Comparison of ENCODE assay signal across 17 cellular contexts in the genomic region with DNA sequence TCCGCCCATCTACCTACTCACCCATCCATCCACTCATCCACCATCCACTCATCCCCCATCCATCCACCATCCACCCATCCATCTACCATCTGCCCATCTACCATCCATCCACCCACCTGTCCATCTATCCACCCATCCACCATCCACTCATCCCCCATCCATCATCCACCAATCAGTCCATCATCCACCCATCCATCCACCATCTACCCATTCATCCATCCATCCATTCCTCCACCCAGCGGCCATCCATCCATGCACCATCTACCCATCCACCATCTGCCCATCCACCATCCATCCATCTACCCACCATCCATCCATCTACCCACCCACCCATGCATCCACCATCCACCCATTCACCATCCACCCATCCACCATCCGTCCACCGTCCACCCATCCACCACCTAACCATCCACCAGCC. TPM values are rescaled to one million over a fixed set of nuclear protein-coding genes. Genes with fewer than 3 reads are reported as not detected.
DNase-seq lines count a peak whose midpoint lies in the region; ATAC-seq, FAIRE-seq and TF ChIP-seq lines count a peak whose summit lies in the region.
"Had no signal": no experiment of that assay in that cellular context is flagged by ENCODE, and none has a peak within 500 bp of the region (broad histone marks: within the 10 kb centered on the region; RNA-seq: fewer than 3 reads in every experiment).

No MANE protein-coding gene starts in this region.

- H4K8ac ChIP-seq in H1 (ENCODE audit: extremely low read depth, insufficient read depth, low read length), result no peak overlapping the region

- no peak for TF ChIP-seq EP300 in H1 (IDR thresholded peaks at IDR 0.05; ENCODE audit: borderline replicate concordance in 1 of 2, low read depth in 2 of 2, low read length in 2 of 2)
- TF ChIP-seq EP300 in stomach (IDR thresholded peaks at IDR 0.05), result no peak

- 0 out of 2 replicates have a peak overlapping the region, but pooled peaks have one; percentile 72 for H2BK12ac ChIP-seq in H1 (ENCODE audit: low read depth, low read length)

- peak overlapping the region; percentile 70 for H3K56ac ChIP-seq in H1 (replicated peaks; ENCODE audit: insufficient read length, low read depth, low read length)

- H3K14ac ChIP-seq in H1 (ENCODE audit: insufficient read length), result no peak overlapping the region

- H3K4me2 ChIP-seq in H1 (ENCODE audit: insufficient read depth in 1 of 2, low read depth in 2 of 2, low read length in 2 of 2), result no peak overlapping the region
- H3K4me2 ChIP-seq: SK-N-SH had no signal

- POLR2A ChIA-PET in H1 (lab: Charles Lee; ENCODE audit: partially characterized antibody), result interaction anchor here (0.6 to 5.1 kb wide), 2 partner anchors 9 to 14 kb away, joined by 3 to 72 read pairs; a partner anchor contains a TSS

- no peaks in the 10 kb centered on the region for H3K9me3 Mint-ChIP-seq in activated CD8-positive, alpha-beta memory T cell treated with anti-CD3 and anti-CD28 coated beads, Interleukin-2, amount 10 ng/mL, durations not matched to agents 7 days and 5 days (ENCODE audit: low read depth)
- H3K9me3 Mint-ChIP-seq in activated T-helper 1 cell treated with anti-CD3 and anti-CD28 coated beads, Interleukin-12 subunit alpha, Interleukin-12 subunit beta, Interleukin-2, Interleukin-4 antibody, amounts not matched to agents 30 ng/mL and 10 ng/mL and 1 ng/mL, durations not matched to agents 14 hours and 24 hours and 36 hours, result peaks cover 6% of the 10 kb centered on the region
- H3K9me3 Mint-ChIP-seq: activated naive CD4-positive, alpha-beta T cell treated with anti-CD3 and anti-CD28 coated beads, Interleukin-2, amount 10 ng/mL, durations not matched to agents 7 days and 5 days; type B pancreatic cell had no signal

- peak overlapping the region; percentile 34 for H4K91ac ChIP-seq in H1 (replicated peaks; ENCODE audit: insufficient read length, low read length)

- no peak for TF ChIP-seq POLR2A in H1 (IDR thresholded peaks at IDR 0.05; ENCODE audit: control extremely low read depth in 1 of 2, low read depth in 2 of 2, low read length in 2 of 2)
- no peak for TF ChIP-seq POLR2A in stomach (IDR thresholded peaks at IDR 0.05)

- no peak overlapping the region for H3K9ac ChIP-seq in H1 (replicated peaks in 1 of 4; ENCODE audit: extremely low read depth in 1 of 4, low read depth in 3 of 4, low read length in 3 of 4)
- H3K9ac ChIP-seq: SK-N-SH had no signal

- no peak for FAIRE-seq in H1 (lab: Jason Lieb, UNC)
- FAIRE-seq: TTC549 had no signal

- H3K27me3 Mint-ChIP-seq in activated CD8-positive, alpha-beta memory T cell treated with anti-CD3 and anti-CD28 coated beads, Interleukin-2, amount 10 ng/mL, durations not matched to agents 7 days and 5 days, result no peaks in the 10 kb centered on the region
- H3K27me3 Mint-ChIP-seq in activated T-helper 1 cell treated with anti-CD3 and anti-CD28 coated beads, Interleukin-12 subunit alpha, Interleukin-12 subunit beta, Interleukin-2, Interleukin-4 antibody, amounts not matched to agents 30 ng/mL and 10 ng/mL and 1 ng/mL, durations not matched to agents 14 hours and 24 hours and 36 hours (ENCODE audit: insufficient read depth), result no peaks in the 10 kb centered on the region
- H3K27me3 Mint-ChIP-seq: activated naive CD4-positive, alpha-beta T cell treated with anti-CD3 and anti-CD28 coated beads, Interleukin-2, amount 10 ng/mL, durations not matched to agents 7 days and 5 days; progenitor cell of endocrine pancreas; type B pancreatic cell had no signal

- H3K79me2 ChIP-seq in H1 (ENCODE audit: control insufficient read depth in 1 of 2, insufficient read depth in 2 of 2, low read length in 2 of 2), result no peaks in the 10 kb centered on the region

- H3K23me2 ChIP-seq in H1 (ENCODE audit: low read depth, low read length), result peaks cover 24% of the 10 kb centered on the region

- TF ChIP-seq CTCF in H1 (IDR thresholded peaks at IDR 0.05; ENCODE audit: control extremely low read depth in 1 of 3, insufficient read depth in 1 of 3, low read depth in 1 of 3, low read length in 3 of 3), result no peak
- no peak for TF ChIP-seq CTCF in stomach (IDR thresholded peaks at IDR 0.05)
- TF ChIP-seq CTCF in tibial artery (IDR thresholded peaks at IDR 0.05), result no peak

- no peak overlapping the region for H3K4ac ChIP-seq in H1 (replicated peaks; ENCODE audit: insufficient read length, low read depth, low read length)

- H3K9me3 ChIP-seq in H1 (ENCODE audit: insufficient read depth in 2 of 2, low read depth in 1 of 2, low read length in 1 of 2) (no peaks in the 10 kb centered on the region), stomach (no peaks in the 10 kb centered on the region), tibial artery (no peaks in the 10 kb centered on the region)
- H3K9me3 ChIP-seq: breast epithelium, SK-N-SH had no signal

- H2BK5ac ChIP-seq in H1 (ENCODE audit: low read depth, low read length), result no peak overlapping the region

- DNase-seq in activated CD8-positive, alpha-beta memory T cell treated with anti-CD3 and anti-CD28 coated beads, Interleukin-2, amount 10 ng/mL, durations not matched to agents 7 days and 5 days, result no peak
- no peak for DNase-seq in activated CD8-positive, alpha-beta memory T cell treated with anti-CD3 and anti-CD28 coated beads, Interleukin-2, amount 50 U/mL, for 4 hours
- DNase-seq in activated T-helper 1 cell treated with anti-CD3 and anti-CD28 coated beads, Interleukin-12 subunit alpha, Interleukin-12 subunit beta, Interleukin-2, Interleukin-4 antibody, amounts not matched to agents 30 ng/mL and 10 ng/mL and 1 ng/mL, durations not matched to agents 14 hours and 24 hours and 36 hours (ENCODE audit: low spot score), result no peak
- DNase-seq in H1 (ENCODE audit: low read depth in 1 of 2, low spot score in 2 of 2), result no peak
- DNase-seq in stomach, result no peak
- no peak for DNase-seq in DMS153 treated with DMSO at 0.1 percent for 48 hours (lab: John Stamatoyannopoulos, UW; ENCODE audit: unreplicated experiment)
- DNase-seq in tibial artery, result no peak
- DNase-seq: NCI-H82 had no signal

- H3K27me3 ChIP-seq in H1 (replicated peaks in 1 of 4; ENCODE audit: control insufficient read depth in 3 of 4, extremely low read depth in 1 of 4, insufficient read depth in 3 of 4, low read length in 3 of 4) (no peaks in the 10 kb centered on the region), stomach (no peaks in the 10 kb centered on the region), tibial artery (no peaks in the 10 kb centered on the region)
- H3K27me3 ChIP-seq: breast epithelium had no signal

- no peak overlapping the region for H2BK120ac ChIP-seq in H1 (replicated peaks; ENCODE audit: low read depth, low read length)

- H3K27ac Mint-ChIP-seq in activated CD8-positive, alpha-beta memory T cell treated with anti-CD3 and anti-CD28 coated beads, Interleukin-2, amount 10 ng/mL, durations not matched to agents 7 days and 5 days, result peak overlapping the region; percentile 98
- H3K27ac Mint-ChIP-seq in activated T-helper 1 cell treated with anti-CD3 and anti-CD28 coated beads, Interleukin-12 subunit alpha, Interleukin-12 subunit beta, Interleukin-2, Interleukin-4 antibody, amounts not matched to agents 30 ng/mL and 10 ng/mL and 1 ng/mL, durations not matched to agents 14 hours and 24 hours and 36 hours, result peak overlapping the region; percentile 96
- H3K27ac Mint-ChIP-seq: progenitor cell of endocrine pancreas had no signal

- H2BK15ac ChIP-seq in H1 (ENCODE audit: low read length), result peak overlapping the region; percentile 47; the same call in 1 of the 2 replicates

- H2BK20ac ChIP-seq in H1 (ENCODE audit: low read length), result 0 out of 2 replicates have a peak overlapping the region, but pooled peaks have one; percentile 6

- H4K20me1 ChIP-seq in H1 (replicated peaks in 1 of 2; ENCODE audit: control insufficient read depth in 1 of 2, insufficient read depth in 2 of 2, low read length in 2 of 2), result peaks cover 0 to 8% of the 10 kb centered on the region in 2 experiments

- no peak overlapping the region for H2AFZ ChIP-seq in H1 (ENCODE audit: low read length)

- H3K18ac ChIP-seq in H1 (ENCODE audit: extremely low read depth, low read length), result no peak overlapping the region; the same call in 1 of the 2 replicates

- H3K27ac ChIP-seq in H1 (ENCODE audit: low read depth, low read length) (no peak overlapping the region), stomach (peak overlapping the region in 3 of 5 donors; percentile 96 to 100 (median 99)), tibial artery (no peak overlapping the region)

- H4K5ac ChIP-seq in H1 (ENCODE audit: insufficient read length, low read depth, low read length), result no peak overlapping the region

- CTCF ChIA-PET in activated CD8-positive, alpha-beta memory T cell treated with anti-CD3 and anti-CD28 coated beads, Interleukin-2, amount 10 ng/mL, durations not matched to agents 7 days and 5 days (lab: Charles Lee), result interaction anchor here (3.8 to 5.1 kb wide), 2 partner anchors 9 to 14 kb away, joined by 52 to 161 read pairs; a partner anchor contains a TSS
- CTCF ChIA-PET in H1 (lab: Charles Lee; ENCODE audit: partially characterized antibody), result interaction anchor here (3.5 kb wide), 1 partner anchor 14 kb away, joined by 52 read pairs; a partner anchor contains a TSS

- intact Hi-C loops in activated T-helper 1 cell treated with anti-CD3 and anti-CD28 coated beads, Interleukin-12 subunit alpha, Interleukin-12 subunit beta, Interleukin-2, Interleukin-4 antibody, amounts not matched to agents 30 ng/mL and 10 ng/mL and 1 ng/mL, durations not matched to agents 14 hours and 24 hours and 36 hours (cut with micrococcal nuclease), result no loop called here
- intact Hi-C loops in stomach (cut with DNase I; ENCODE audit: low total_unique reads) (no loop called here), tibial artery (cut with DNase I; ENCODE audit: low total_unique reads) (no loop called here)

- ATAC-seq in activated CD8-positive, alpha-beta memory T cell treated with anti-CD3 and anti-CD28 coated beads, Interleukin-2, amount 10 ng/mL, durations not matched to agents 7 days and 5 days, result no peak
- no peak for ATAC-seq in HG03571 (IDR thresholded peaks at IDR 0.05; ENCODE audit: unreplicated experiment)

- no peak overlapping the region for H3K23ac ChIP-seq in H1 (ENCODE audit: insufficient read length)

- peak overlapping the region; percentile 19; the same call in 1 of the 2 replicates for H2AK5ac ChIP-seq in H1 (ENCODE audit: low read depth, low read length)

- H3K4me3 ChIP-seq in H1 (ENCODE audit: extremely low read depth in 1 of 4, insufficient read depth in 2 of 4, low read depth in 3 of 4, low read length in 4 of 4) (no peak overlapping the region), stomach (no peak overlapping the region), tibial artery (no peak overlapping the region)
- H3K4me3 ChIP-seq: breast epithelium, lung, skin epidermis had no signal

- H3K4me1 ChIP-seq in H1 (replicated peaks in 1 of 4; ENCODE audit: control insufficient read depth in 3 of 4, insufficient read depth in 4 of 4, low read length in 3 of 4) (peaks cover 0 to 27% (median 22%) of the 10 kb centered on the region in 4 experiments; a peak in 6 of 7 replicates), stomach (peaks cover 20 to 38% (median 31%) of the 10 kb centered on the region in 4 donors), tibial artery (peaks cover 8 to 34% (median 30%) of the 10 kb centered on the region in 4 donors)
- H3K4me1 ChIP-seq: breast epithelium had no signal

- no peaks in the 10 kb centered on the region for H3K79me1 ChIP-seq in H1 (ENCODE audit: low read depth, low read length)

- peaks cover 23% of the 10 kb centered on the region for H3K36me3 Mint-ChIP-seq in activated CD8-positive, alpha-beta memory T cell treated with anti-CD3 and anti-CD28 coated beads, Interleukin-2, amount 10 ng/mL, durations not matched to agents 7 days and 5 days
- H3K36me3 Mint-ChIP-seq in activated T-helper 1 cell treated with anti-CD3 and anti-CD28 coated beads, Interleukin-12 subunit alpha, Interleukin-12 subunit beta, Interleukin-2, Interleukin-4 antibody, amounts not matched to agents 30 ng/mL and 10 ng/mL and 1 ng/mL, durations not matched to agents 14 hours and 24 hours and 36 hours (ENCODE audit: low read depth), result peaks cover 19% of the 10 kb centered on the region
- H3K36me3 Mint-ChIP-seq: type B pancreatic cell had no signal

- H3K4me3 Mint-ChIP-seq in activated CD8-positive, alpha-beta memory T cell treated with anti-CD3 and anti-CD28 coated beads, Interleukin-2, amount 10 ng/mL, durations not matched to agents 7 days and 5 days, result no peak overlapping the region
- peak overlapping the region; percentile 89 for H3K4me3 Mint-ChIP-seq in activated T-helper 1 cell treated with anti-CD3 and anti-CD28 coated beads, Interleukin-12 subunit alpha, Interleukin-12 subunit beta, Interleukin-2, Interleukin-4 antibody, amounts not matched to agents 30 ng/mL and 10 ng/mL and 1 ng/mL, durations not matched to agents 14 hours and 24 hours and 36 hours
- H3K4me3 Mint-ChIP-seq: type B pancreatic cell had no signal

- H3K4me1 Mint-ChIP-seq in activated CD8-positive, alpha-beta memory T cell treated with anti-CD3 and anti-CD28 coated beads, Interleukin-2, amount 10 ng/mL, durations not matched to agents 7 days and 5 days, result peaks cover 62% of the 10 kb centered on the region
- peaks cover 64% of the 10 kb centered on the region for H3K4me1 Mint-ChIP-seq in activated T-helper 1 cell treated with anti-CD3 and anti-CD28 coated beads, Interleukin-12 subunit alpha, Interleukin-12 subunit beta, Interleukin-2, Interleukin-4 antibody, amounts not matched to agents 30 ng/mL and 10 ng/mL and 1 ng/mL, durations not matched to agents 14 hours and 24 hours and 36 hours (ENCODE audit: low read depth)

- WGBS in H1 (ENCODE audit: extremely low coverage in 1 of 2, insufficient coverage in 1 of 2, insufficient read length in 1 of 2, insufficient replicate concordance in 2 of 2, low coverage in 1 of 2, low lambda C conversion rate in 2 of 2, missing lambda C conversion rate in 1 of 2), 2 experiments, result 80% methylated on average over 4 of the region's 4 CpGs; no CpG with 5 or more reads in 1 of the 2 experiments
- 68 to 97% (median 95%) methylated on average over 4 of the region's 4 CpGs for WGBS in stomach, 5 donors

- no peak for TF ChIP-seq RAD21 in H1 (IDR thresholded peaks at IDR 0.05 in 1 of 2, conservative IDR thresholded peaks at IDR 0.05 in 1 of 2; ENCODE audit: low read depth in 2 of 2, low read length in 2 of 2)

- H3K36me3 ChIP-seq in H1 (ENCODE audit: control insufficient read depth in 2 of 4, insufficient read depth in 4 of 4, low read length in 3 of 4) (no peaks in the 10 kb centered on the region; a peak in 1 of 8 replicates), stomach (no peaks in the 10 kb centered on the region), tibial artery (no peaks in the 10 kb centered on the region)
- H3K36me3 ChIP-seq: breast epithelium had no signal

RNA-seq across cellular contexts. Expression of a gene that starts 13.6 kb away (rescaled TPM):
- total RNA-seq in activated CD8-positive, alpha-beta memory T cell treated with anti-CD3 and anti-CD28 coated beads, Interleukin-2, amount 10 ng/mL, durations not matched to agents 7 days and 5 days, result 100 to 1,000 TPM; 498 to 501 TPM
- total RNA-seq in activated T-helper 1 cell treated with anti-CD3 and anti-CD28 coated beads, Interleukin-12 subunit alpha, Interleukin-12 subunit beta, Interleukin-2, Interleukin-4 antibody, amounts not matched to agents 30 ng/mL and 10 ng/mL and 1 ng/mL, durations not matched to agents 14 hours and 24 hours and 36 hours, result 431 and 455 TPM in 2 replicates
- total RNA-seq in H1 (2021; fragmentation: NEBNext Ultra II Directional; extraction: Animal tissue kit (Norgen Biotek cat#: 25700)), result 77.5 and 95.8 TPM in 2 replicates
- 54.0 and 64.4 TPM in 2 replicates for polyA plus RNA-seq in H1 (2011; rRNA removed)
- polyA plus RNA-seq in H1 (2011; cell fraction: cytosol; rRNA removed), result 88.8 TPM
- polyA plus RNA-seq in H1 (2011; cell fraction: nucleus; rRNA removed), result 97.7 TPM
- 15.6 to 62.2 TPM (median 61.4 TPM) in 4 replicates for polyA plus RNA-seq in H1 (2012, experiment 1 of 2)
- 20.8 TPM for polyA plus RNA-seq in H1 (2012, experiment 2 of 2)
- 45.5 TPM for polyA plus RNA-seq in H1 (2013, experiment 1 of 2)
- polyA plus RNA-seq in H1 (2013, experiment 2 of 2), result 50.7 TPM
- polyA minus RNA-seq in H1 (2011; rRNA and poly(A)+ RNA removed), result 21.2 and 23.0 TPM in 2 replicates
- polyA minus RNA-seq in H1 (2011; cell fraction: cytosol; rRNA and poly(A)+ RNA removed), result 115 TPM
- polyA minus RNA-seq in H1 (2011; cell fraction: nucleus; rRNA and poly(A)+ RNA removed), result 188 TPM
- 1,000 to 10,000 TPM in 2 of 5 donors, 100 to 1,000 TPM in 3; 118 to 1,659 (median 737) TPM for total RNA-seq in stomach
- 100 to 1,000 TPM in 2 of 3 donors, 10 to 100 TPM in 1; 78.6 to 272 (median 102) TPM for polyA plus RNA-seq in stomach

RNA-seq across cellular contexts. Expression of a gene that starts 20.8 kb away (rescaled TPM):
- total RNA-seq in activated CD8-positive, alpha-beta memory T cell treated with anti-CD3 and anti-CD28 coated beads, Interleukin-2, amount 10 ng/mL, durations not matched to agents 7 days and 5 days, result 1 to 10 TPM; 2.2 to 3.1 TPM
- 2.8 and 3.2 TPM in 2 replicates for total RNA-seq in activated T-helper 1 cell treated with anti-CD3 and anti-CD28 coated beads, Interleukin-12 subunit alpha, Interleukin-12 subunit beta, Interleukin-2, Interleukin-4 antibody, amounts not matched to agents 30 ng/mL and 10 ng/mL and 1 ng/mL, durations not matched to agents 14 hours and 24 hours and 36 hours
- 0.31 and 1.0 TPM in 2 replicates for total RNA-seq in H1 (2021; fragmentation: NEBNext Ultra II Directional; extraction: Animal tissue kit (Norgen Biotek cat#: 25700))
- 0.36 and 0.82 TPM in 2 replicates for polyA plus RNA-seq in H1 (2011; rRNA removed)
- 0.45 TPM for polyA plus RNA-seq in H1 (2011; cell fraction: cytosol; rRNA removed)
- polyA plus RNA-seq in H1 (2011; cell fraction: nucleus; rRNA removed), result 4.0 TPM
- 0.22 to 0.46 TPM (median 0.31 TPM) in 4 replicates for polyA plus RNA-seq in H1 (2012, experiment 1 of 2)
- 0.18 TPM for polyA plus RNA-seq in H1 (2012, experiment 2 of 2)
- polyA plus RNA-seq in H1 (2013, experiment 1 of 2), result 0.12 TPM
- 0.15 TPM for polyA plus RNA-seq in H1 (2013, experiment 2 of 2)
- polyA minus RNA-seq in H1 (2011; rRNA and poly(A)+ RNA removed), result 0.98 and 1.9 TPM in 2 replicates
- 0.51 TPM for polyA minus RNA-seq in H1 (2011; cell fraction: cytosol; rRNA and poly(A)+ RNA removed)
- polyA minus RNA-seq in H1 (2011; cell fraction: nucleus; rRNA and poly(A)+ RNA removed), result 3.5 TPM
- total RNA-seq in stomach, result 10 to 100 TPM in 1 of 5 donors, 1 to 10 TPM in 3, not detected in 1; 2.4 to 35.7 (median 4.0) TPM
- 1 to 10 TPM; 1.4 to 2.7 (median 2.6) TPM for polyA plus RNA-seq in stomach

RNA-seq across cellular contexts. Expression of a gene that starts 27.8 kb away (rescaled TPM):
- 100 to 1,000 TPM; 209 to 236 TPM for total RNA-seq in activated CD8-positive, alpha-beta memory T cell treated with anti-CD3 and anti-CD28 coated beads, Interleukin-2, amount 10 ng/mL, durations not matched to agents 7 days and 5 days
- total RNA-seq in activated T-helper 1 cell treated with anti-CD3 and anti-CD28 coated beads, Interleukin-12 subunit alpha, Interleukin-12 subunit beta, Interleukin-2, Interleukin-4 antibody, amounts not matched to agents 30 ng/mL and 10 ng/mL and 1 ng/mL, durations not matched to agents 14 hours and 24 hours and 36 hours, result 198 and 200 TPM in 2 replicates
- 319 and 344 TPM in 2 replicates for total RNA-seq in H1 (2021; fragmentation: NEBNext Ultra II Directional; extraction: Animal tissue kit (Norgen Biotek cat#: 25700))
- polyA plus RNA-seq in H1 (2011; rRNA removed), result 302 and 380 TPM in 2 replicates
- polyA plus RNA-seq in H1 (2011; cell fraction: cytosol; rRNA removed), result 472 TPM
- 307 TPM for polyA plus RNA-seq in H1 (2011; cell fraction: nucleus; rRNA removed)
- polyA plus RNA-seq in H1 (2012, experiment 1 of 2), result 245 to 329 TPM (median 314 TPM) in 4 replicates
- 316 TPM for polyA plus RNA-seq in H1 (2012, experiment 2 of 2)
- polyA plus RNA-seq in H1 (2013, experiment 1 of 2), result 312 TPM
- 316 TPM for polyA plus RNA-seq in H1 (2013, experiment 2 of 2)
- 47.1 and 48.2 TPM in 2 replicates for polyA minus RNA-seq in H1 (2011; rRNA and poly(A)+ RNA removed)
- 90.1 TPM for polyA minus RNA-seq in H1 (2011; cell fraction: cytosol; rRNA and poly(A)+ RNA removed)
- 101 TPM for polyA minus RNA-seq in H1 (2011; cell fraction: nucleus; rRNA and poly(A)+ RNA removed)
- 100 to 1,000 TPM in 2 of 5 donors, 10 to 100 TPM in 3; 24.1 to 185 (median 98.6) TPM for total RNA-seq in stomach
- 100 to 1,000 TPM; 114 to 181 (median 173) TPM for polyA plus RNA-seq in stomach

RNA-seq across cellular contexts. Expression of a gene that starts 45.4 kb away (rescaled TPM):
- total RNA-seq in activated CD8-positive, alpha-beta memory T cell treated with anti-CD3 and anti-CD28 coated beads, Interleukin-2, amount 10 ng/mL, durations not matched to agents 7 days and 5 days, result 10 to 100 TPM; 35.5 to 44.7 TPM
- 17.9 and 21.5 TPM in 2 replicates for total RNA-seq in activated T-helper 1 cell treated with anti-CD3 and anti-CD28 coated beads, Interleukin-12 subunit alpha, Interleukin-12 subunit beta, Interleukin-2, Interleukin-4 antibody, amounts not matched to agents 30 ng/mL and 10 ng/mL and 1 ng/mL, durations not matched to agents 14 hours and 24 hours and 36 hours
- 33.2 and 33.4 TPM in 2 replicates for total RNA-seq in H1 (2021; fragmentation: NEBNext Ultra II Directional; extraction: Animal tissue kit (Norgen Biotek cat#: 25700))
- polyA plus RNA-seq in H1 (2011; rRNA removed), result 16.6 and 17.0 TPM in 2 replicates
- polyA plus RNA-seq in H1 (2011; cell fraction: cytosol; rRNA removed), result 19.4 TPM
- polyA plus RNA-seq in H1 (2011; cell fraction: nucleus; rRNA removed), result 29.1 TPM
- polyA plus RNA-seq in H1 (2012, experiment 1 of 2), result 21.0 to 25.1 TPM (median 23.6 TPM) in 4 replicates
- polyA plus RNA-seq in H1 (2012, experiment 2 of 2), result 19.1 TPM
- polyA plus RNA-seq in H1 (2013, experiment 1 of 2), result 41.9 TPM
- 41.8 TPM for polyA plus RNA-seq in H1 (2013, experiment 2 of 2)
- 58.5 and 73.6 TPM in 2 replicates for polyA minus RNA-seq in H1 (2011; rRNA and poly(A)+ RNA removed)
- polyA minus RNA-seq in H1 (2011; cell fraction: cytosol; rRNA and poly(A)+ RNA removed), result 23.0 TPM
- polyA minus RNA-seq in H1 (2011; cell fraction: nucleus; rRNA and poly(A)+ RNA removed), result 27.0 TPM
- 10 to 100 TPM in 4 of 5 donors, 1 to 10 TPM in 1; 8.0 to 58.9 (median 22.9) TPM for total RNA-seq in stomach
- 10 to 100 TPM in 2 of 3 donors, 1 to 10 TPM in 1; 8.4 to 40.0 (median 31.8) TPM for polyA plus RNA-seq in stomach

Comparison
In these comparisons a context has a peak if more than half of its experiments do, and no peak if none do; other contexts are left out.
1. H3K27ac ChIP-seq: peak in stomach (3 of 5); none in H1 (single experiment) and tibial artery (0 of 2).